ENCODE assay signal across 1 cellular context in the genomic region with DNA sequence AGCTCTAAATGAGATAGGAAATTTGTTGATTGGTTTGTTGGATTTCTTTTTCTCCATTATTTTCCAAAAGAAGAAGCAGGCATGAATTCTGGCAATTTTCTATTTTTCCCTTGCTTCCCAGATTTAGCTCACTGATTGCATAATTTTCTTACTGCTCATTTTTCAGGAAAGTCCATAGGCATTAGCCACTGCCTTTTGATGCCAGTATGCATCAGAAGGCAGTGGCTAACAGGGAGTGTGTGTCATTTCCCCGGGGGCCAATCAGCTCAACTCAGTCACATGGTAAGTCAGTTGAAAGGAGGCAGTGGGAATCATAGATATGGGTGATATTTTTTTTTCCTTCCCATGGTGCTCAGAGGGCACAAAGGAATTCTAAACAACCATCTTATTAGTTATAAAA.
TF ChIP-seq lines count a peak whose summit lies in the region.

No MANE protein-coding gene starts in this region.

TF ChIP-seq in IMR-90, 13 proteins besides CTCF, POLR2A, EP300 and RAD21:
- TF ChIP-seq CEBPB (IDR thresholded peaks at IDR 0.05; ENCODE audit: low read depth, low read length) (peak; percentile 74), NFE2L2 (IDR thresholded peaks at IDR 0.05; ENCODE audit: low read depth, low read length) (no peak), MXI1 (IDR thresholded peaks at IDR 0.05; ENCODE audit: borderline replicate concordance, low read depth, low read length) (no peak)
- TF ChIP-seq, protein P1, sequence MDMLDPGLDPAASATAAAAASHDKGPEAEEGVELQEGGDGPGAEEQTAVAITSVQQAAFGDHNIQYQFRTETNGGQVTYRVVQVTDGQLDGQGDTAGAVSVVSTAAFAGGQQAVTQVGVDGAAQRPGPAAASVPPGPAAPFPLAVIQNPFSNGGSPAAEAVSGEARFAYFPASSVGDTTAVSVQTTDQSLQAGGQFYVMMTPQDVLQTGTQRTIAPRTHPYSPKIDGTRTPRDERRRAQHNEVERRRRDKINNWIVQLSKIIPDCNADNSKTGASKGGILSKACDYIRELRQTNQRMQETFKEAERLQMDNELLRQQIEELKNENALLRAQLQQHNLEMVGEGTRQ (IDR thresholded peaks at IDR 0.05; ENCODE audit: low read depth, low read length): peak; percentile 30; the same call in 1 of the 2 replicates
TF ChIP-seq in IMR-90: peak in this region for 2.
